18 cellular contexts compared by ENCODE assay signal in genomic region chr2:161033059-161033660, GRCh38.
"Had no signal": no experiment of that assay in that cellular context is flagged by ENCODE, and none has a peak within 500 bp of the region (broad histone marks: within the 10 kb centered on the region; RNA-seq: fewer than 3 reads in every experiment).

No MANE protein-coding gene starts in this region.

- H3K4me1 ChIP-seq: colonic mucosa, uterus had no signal

- H3K9me3 ChIP-seq: colonic mucosa, psoas muscle, sigmoid colon, tibial artery, uterus had no signal

- H3K27ac ChIP-seq: colonic mucosa, psoas muscle, sigmoid colon, tibial artery, uterus had no signal

- H3K36me3 Mint-ChIP-seq: brain had no signal

- ATAC-seq: activated CD8-positive, alpha-beta T cell treated with anti-CD3 and anti-CD28 coated beads for 36 hours; activated naive CD4-positive, alpha-beta T cell treated with anti-CD3 and anti-CD28 coated beads, Interleukin-2, amount 50 U/mL, for 72 hours; activated T-cell treated with anti-CD3 and anti-CD28 coated beads, Interleukin-2, amount 50 U/mL, for 4 hours; psoas muscle had no signal

- H3K27me3 ChIP-seq: colonic mucosa, sigmoid colon, tibial artery, uterus had no signal

- H3K27ac Mint-ChIP-seq: activated B cell treated with CpG ODN at 0.5 μM for 24 hours; activated CD8-positive, alpha-beta T cell treated with anti-CD3 and anti-CD28 coated beads for 36 hours; brain; nephron progenitor cell had no signal

- H3K4me3 ChIP-seq: colonic mucosa, psoas muscle, sigmoid colon, tibial artery, uterus had no signal

- H3K4me3 Mint-ChIP-seq: activated B cell treated with CpG ODN at 0.5 μM for 24 hours; activated CD8-positive, alpha-beta T cell treated with anti-CD3 and anti-CD28 coated beads for 36 hours; activated T-cell treated with anti-CD3 and anti-CD28 coated beads, Interleukin-2, amount 50 U/mL, for 4 hours; brain; nephron progenitor cell had no signal

- H3K36me3 ChIP-seq: colonic mucosa, sigmoid colon, tibial artery, uterus had no signal

- DNase-seq: activated B cell treated with CpG ODN at 0.5 μM for 24 hours; activated CD4-positive, alpha-beta T cell treated with anti-CD3 and anti-CD28 coated beads for 48 hours; activated CD8-positive, alpha-beta T cell treated with anti-CD3 and anti-CD28 coated beads for 36 hours; activated effector memory CD4-positive, alpha-beta T cell treated with Interleukin-2 at 50 U/mL for 16 hours; activated T-cell treated with anti-CD3 and anti-CD28 coated beads, Interleukin-2, amount 50 U/mL, for 4 hours; central memory CD4-positive, alpha-beta T cell; colonic mucosa; hypothalamus; mesendoderm; nephron progenitor cell; psoas muscle; sigmoid colon; stimulated activated naive CD4-positive, alpha-beta T cell; SW 1271; tibial artery; uterus had no signal

- H3K4me1 Mint-ChIP-seq: activated B cell treated with CpG ODN at 0.5 μM for 24 hours, brain, nephron progenitor cell had no signal
